18 cellular contexts compared by ENCODE assay signal in the genomic region with DNA sequence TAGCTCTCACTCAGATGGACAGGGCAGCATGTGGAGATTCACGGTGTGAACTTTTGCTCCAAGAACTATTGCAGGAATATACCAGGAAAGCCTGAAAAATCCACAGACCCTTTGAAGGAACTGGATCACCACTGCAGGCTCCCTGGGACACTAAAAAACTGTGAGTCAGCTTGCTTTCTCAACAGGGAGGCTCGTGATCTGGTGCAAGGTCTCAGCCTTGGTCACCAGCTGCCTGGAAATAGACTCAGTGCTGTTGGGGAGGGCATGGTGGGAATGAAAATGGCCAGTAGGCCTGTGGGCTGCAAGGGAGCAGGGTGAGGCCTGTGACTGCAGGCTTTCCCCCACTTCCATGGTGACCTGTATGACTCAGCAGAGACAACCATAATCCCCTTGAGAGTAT.
"Had no signal": no experiment of that assay in that cellular context is flagged by ENCODE, and none has a peak within 500 bp of the region (broad histone marks: within the 10 kb centered on the region; RNA-seq: fewer than 3 reads in every experiment).

No MANE protein-coding gene starts in this region.

- H3K36me3 ChIP-seq: neutrophil, right atrium auricular region, transverse colon had no signal

- H3K4me1 ChIP-seq: right atrium auricular region, transverse colon had no signal

- H3K27ac ChIP-seq: neutrophil, right atrium auricular region, transverse colon had no signal

- H3K27me3 ChIP-seq: neutrophil, right atrium auricular region, transverse colon had no signal

- DNase-seq: activated CD4-positive, alpha-beta T cell treated with anti-CD3 and anti-CD28 coated beads, Interleukin-2, amount 10 ng/mL, durations not matched to agents 7 days and 5 days; activated CD4-positive, CD25-positive, alpha-beta regulatory T cell; activated CD8-positive, alpha-beta memory T cell treated with anti-CD3 and anti-CD28 coated beads for 24 hours; activated naive CD4-positive, alpha-beta T cell treated with anti-CD3 and anti-CD28 coated beads for 36 hours; amniotic stem cell; cerebellar nuclear complex; dermis blood vessel endothelial cell; glutamatergic neuron; midbrain; naive thymus-derived CD8-positive, alpha-beta T cell; stimulated activated naive B cell treated with anti-CD40 and anti-IgM and Interleukin-4, amounts not matched to agents 10 μg/mL and 1 μg/mL and 100 μg/mL, for 72 hours; substantia nigra; transverse colon had no signal

- H3K4me2 ChIP-seq: smooth muscle cell had no signal

- H3K9me3 ChIP-seq: neutrophil, right atrium auricular region, transverse colon had no signal

- H3K4me3 ChIP-seq: lung, right atrium auricular region, smooth muscle cell, transverse colon had no signal

- ATAC-seq: activated T-helper 17 cell treated with anti-CD3 and anti-CD28 coated beads, Interleukin-2, amount 50 U/mL, for 72 hours; naive thymus-derived CD8-positive, alpha-beta T cell; stimulated activated naive B cell treated with anti-CD40 and anti-IgM and Interleukin-4, amounts not matched to agents 10 μg/mL and 1 μg/mL and 100 μg/mL, for 72 hours had no signal
